In the genomic region with DNA sequence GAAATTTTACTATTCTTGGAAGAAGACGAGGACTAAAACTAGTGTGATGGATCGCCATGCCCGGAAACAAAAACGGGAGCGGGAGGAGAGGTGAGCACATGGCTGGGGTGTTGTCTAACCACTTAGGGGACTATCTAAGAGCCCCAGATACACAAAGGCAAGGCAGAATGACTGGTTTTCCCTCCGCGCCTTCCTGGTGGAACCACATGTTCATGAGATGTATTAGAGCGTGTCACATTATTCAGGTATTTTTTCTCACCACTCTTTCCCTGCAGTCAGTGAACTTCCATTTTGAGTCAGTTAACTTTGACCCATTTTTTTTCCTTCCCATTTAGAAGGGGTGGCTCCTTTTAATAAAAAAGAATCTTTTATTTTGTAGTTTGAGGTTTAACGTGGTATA, we compare ENCODE assay signal across 28 cellular contexts.
DNase-seq lines count a peak whose midpoint lies in the region; ATAC-seq and TF ChIP-seq lines count a peak whose summit lies in the region.
"Had no signal": no experiment of that assay in that cellular context is flagged by ENCODE, and none has a peak within 500 bp of the region (broad histone marks: within the 10 kb centered on the region; RNA-seq: fewer than 3 reads in every experiment).

No MANE protein-coding gene starts in this region.

- no peak overlapping the region for H3K4me3 Mint-ChIP-seq in neural progenitor cell
- H3K4me3 Mint-ChIP-seq: activated T-cell treated with anti-CD3 and anti-CD28 coated beads, Interleukin-2, amount 50 U/mL, for 72 hours; CD8-positive, alpha-beta memory T cell; stimulated activated naive CD8-positive, alpha-beta T cell treated with anti-CD3 and anti-CD28 coated beads, Interleukin-15, Interleukin-2, amounts not matched to agents 100 ng/mL and 50 ng/mL, for 24 hours; T-helper 1 cell treated with Interleukin-12 subunit alpha and Interleukin-12 subunit beta and Interleukin-4 antibody, amounts not matched to agents 30 μg/mL and 1 μg/mL, for 36 hours had no signal

- H3K79me2 ChIP-seq in OCI-LY3 (ENCODE audit: low read length): no peaks in the 10 kb centered on the region; the same call in 1 of the 2 replicates
- no peaks in the 10 kb centered on the region for H3K79me2 ChIP-seq in neural progenitor cell (ENCODE audit: low read depth)

- H2AFZ ChIP-seq in OCI-LY3 (ENCODE audit: low read depth, low read length): no peak overlapping the region
- H2AFZ ChIP-seq in neural progenitor cell (replicated peaks): no peak overlapping the region

- peaks cover 4% of the 10 kb centered on the region for H3F3A ChIP-seq in neural progenitor cell (ENCODE audit: low read depth)

- H3K9me3 ChIP-seq in OCI-LY3 (ENCODE audit: insufficient read depth, low read length) (peaks cover 8% of the 10 kb centered on the region; the same call in 1 of the 2 replicates), neural progenitor cell (ENCODE audit: low read depth) (no peaks in the 10 kb centered on the region)
- H3K9me3 ChIP-seq: BE2C, body of pancreas, esophagus squamous epithelium, testis had no signal

- H4K20me1 ChIP-seq in OCI-LY3 (ENCODE audit: insufficient read depth, low read length) (no peaks in the 10 kb centered on the region), neural progenitor cell (ENCODE audit: low read depth) (no peaks in the 10 kb centered on the region)

- no peaks in the 10 kb centered on the region for H3K27me3 Mint-ChIP-seq in neural progenitor cell (ENCODE audit: insufficient read depth, low read depth)
- H3K27me3 Mint-ChIP-seq: CD8-positive, alpha-beta memory T cell; stimulated activated naive CD8-positive, alpha-beta T cell treated with anti-CD3 and anti-CD28 coated beads, Interleukin-15, Interleukin-2, amounts not matched to agents 100 ng/mL and 50 ng/mL, for 24 hours had no signal

- ATAC-seq in GM19463 (IDR thresholded peaks at IDR 0.05; ENCODE audit: unreplicated experiment) (peak; percentile 39), HG03196 (IDR thresholded peaks at IDR 0.05; ENCODE audit: unreplicated experiment) (no peak), SK-N-SH treated with all-trans-retinoic acid at 6 μM for 48 hours (no peak)
- ATAC-seq: activated T-cell treated with anti-CD3 and anti-CD28 coated beads, Interleukin-2, amount 50 U/mL, for 72 hours; body of pancreas; foreskin keratinocyte; K562 had no signal

- TF ChIP-seq CTCF in GM12864 (IDR thresholded peaks at IDR 0.05; ENCODE audit: low read depth, low read length, missing control alignments) (no peak), OCI-LY3 (IDR thresholded peaks at IDR 0.05; ENCODE audit: low read depth, low read length) (no peak), neural progenitor cell (IDR thresholded peaks at IDR 0.05) (no peak)

- H3K4me1 ChIP-seq in OCI-LY3 (ENCODE audit: low read length) (peaks cover 18% of the 10 kb centered on the region), neural progenitor cell (no peaks in the 10 kb centered on the region)
- H3K4me1 ChIP-seq: BE2C, body of pancreas, esophagus squamous epithelium, foreskin keratinocyte, left ventricle myocardium inferior, right atrium auricular region, testis had no signal

- H3K36me3 ChIP-seq in OCI-LY3 (replicated peaks; ENCODE audit: low read depth, low read length): peaks cover 32% of the 10 kb centered on the region
- H3K36me3 ChIP-seq in neural progenitor cell: peaks cover 13% of the 10 kb centered on the region

- H3K9ac ChIP-seq in OCI-LY3 (ENCODE audit: low read length) (0 out of 2 replicates have a peak overlapping the region, but pooled peaks have one; percentile 5), neural progenitor cell (no peak overlapping the region)

- H3K4me3 ChIP-seq in GM12864 (ENCODE audit: low read depth, low read length) (no peak overlapping the region), OCI-LY3 (ENCODE audit: low read length) (no peak overlapping the region), neural progenitor cell (no peak overlapping the region)
- H3K4me3 ChIP-seq: body of pancreas, esophagus squamous epithelium, K562, left ventricle myocardium inferior, right atrium auricular region, smooth muscle cell, testis had no signal

- peaks cover 9% of the 10 kb centered on the region for H3K9me3 Mint-ChIP-seq in neural progenitor cell

- H3K36me3 Mint-ChIP-seq in neural progenitor cell: peaks cover 34% of the 10 kb centered on the region

- H3K27ac Mint-ChIP-seq in neural progenitor cell: no peak overlapping the region
- H3K27ac Mint-ChIP-seq: activated T-cell treated with anti-CD3 and anti-CD28 coated beads, Interleukin-2, amount 50 U/mL, for 72 hours; stimulated activated naive CD8-positive, alpha-beta T cell treated with anti-CD3 and anti-CD28 coated beads, Interleukin-15, Interleukin-2, amounts not matched to agents 100 ng/mL and 50 ng/mL, for 24 hours; T-helper 1 cell treated with Interleukin-12 subunit alpha and Interleukin-12 subunit beta and Interleukin-4 antibody, amounts not matched to agents 30 μg/mL and 1 μg/mL, for 36 hours had no signal

- peak overlapping the region; percentile 36 for H3K27ac ChIP-seq in OCI-LY3 (ENCODE audit: low read length)
- peak overlapping the region; percentile 29 for H3K27ac ChIP-seq in neural progenitor cell
- H3K27ac ChIP-seq: body of pancreas, esophagus squamous epithelium, foreskin keratinocyte, left ventricle myocardium inferior, right atrium auricular region, testis had no signal

- peak overlapping the region; percentile 59 for H3K4me2 ChIP-seq in OCI-LY3 (ENCODE audit: low read length)
- no peak overlapping the region for H3K4me2 ChIP-seq in neural progenitor cell
- H3K4me2 ChIP-seq: smooth muscle cell had no signal

- H3K4me1 Mint-ChIP-seq in neural progenitor cell: no peaks in the 10 kb centered on the region
- H3K4me1 Mint-ChIP-seq: CD8-positive, alpha-beta memory T cell had no signal

- DNase-seq in GM12864 (ENCODE audit: low read depth) (peak; percentile 65), neural progenitor cell (ENCODE audit: low spot score) (no peak), RPMI8226 (no peak)
- DNase-seq: activated CD4-positive, alpha-beta T cell treated with anti-CD3 and anti-CD28 coated beads, Interleukin-2, amount 50 U/mL, for 4 hours; activated T-cell treated with anti-CD3 and anti-CD28 coated beads, Interleukin-2, amount 50 U/mL, for 72 hours; BE2C; body of pancreas; CD8-positive, alpha-beta memory T cell; dermis blood vessel endothelial cell; esophagus squamous epithelium; foreskin keratinocyte; head of caudate nucleus; left ventricle myocardium inferior; NCI-H1092; NCI-H1694; NCI-H2171; NCI-H510A treated with DMSO at 0.1 percent for 48 hours; posterior cingulate gyrus; testis had no signal

- H3K27me3 ChIP-seq in OCI-LY3 (ENCODE audit: low read depth, low read length) (no peaks in the 10 kb centered on the region), neural progenitor cell (no peaks in the 10 kb centered on the region)
- H3K27me3 ChIP-seq: BE2C, body of pancreas, esophagus squamous epithelium, foreskin keratinocyte, right atrium auricular region, testis had no signal

TF ChIP-seq in SK-N-SH treated with all-trans-retinoic acid at 6 μM for 48 hours, 23 proteins besides CTCF, POLR2A, EP300 and RAD21:
- no peak for TF ChIP-seq ESRRG (CRISPR knock-in tag; IDR thresholded peaks at IDR 0.05)
- TF ChIP-seq TSHZ2 (CRISPR knock-in tag; IDR thresholded peaks at IDR 0.05): no peak
- TF ChIP-seq CREB5 (CRISPR knock-in tag; IDR thresholded peaks at IDR 0.05; ENCODE audit: low read depth): no peak
- no peak for TF ChIP-seq RARB (CRISPR knock-in tag; IDR thresholded peaks at IDR 0.05)
- TF ChIP-seq, protein P1, sequence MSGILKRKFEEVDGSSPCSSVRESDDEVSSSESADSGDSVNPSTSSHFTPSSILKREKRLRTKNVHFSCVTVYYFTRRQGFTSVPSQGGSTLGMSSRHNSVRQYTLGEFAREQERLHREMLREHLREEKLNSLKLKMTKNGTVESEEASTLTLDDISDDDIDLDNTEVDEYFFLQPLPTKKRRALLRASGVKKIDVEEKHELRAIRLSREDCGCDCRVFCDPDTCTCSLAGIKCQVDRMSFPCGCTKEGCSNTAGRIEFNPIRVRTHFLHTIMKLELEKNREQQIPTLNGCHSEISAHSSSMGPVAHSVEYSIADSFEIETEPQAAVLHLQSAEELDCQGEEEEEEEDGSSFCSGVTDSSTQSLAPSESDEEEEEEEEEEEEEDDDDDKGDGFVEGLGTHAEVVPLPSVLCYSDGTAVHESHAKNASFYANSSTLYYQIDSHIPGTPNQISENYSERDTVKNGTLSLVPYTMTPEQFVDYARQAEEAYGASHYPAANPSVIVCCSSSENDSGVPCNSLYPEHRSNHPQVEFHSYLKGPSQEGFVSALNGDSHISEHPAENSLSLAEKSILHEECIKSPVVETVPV (CRISPR knock-in tag; IDR thresholded peaks at IDR 0.05): no peak
TF ChIP-seq in SK-N-SH treated with all-trans-retinoic acid at 6 μM for 48 hours: peak in this region for 0.
